In genomic region chr16:9847146-9847545, GRCh38 we compare ENCODE assay signal across 16 cellular contexts.
A peak's percentile ranks its signal among the peaks of the same experiment; 100 is the strongest.
DNase-seq lines count a peak whose midpoint lies in the region; ATAC-seq and TF ChIP-seq lines count a peak whose summit lies in the region.
"Had no signal": no experiment of that assay in that cellular context is flagged by ENCODE, and none has a peak within 500 bp of the region (broad histone marks: within the 10 kb centered on the region; RNA-seq: fewer than 3 reads in every experiment).

No MANE protein-coding gene starts in this region.

- peak overlapping the region; percentile 66 for H3K27ac ChIP-seq in ACC112 (ENCODE audit: low read depth, low read length)
- H3K27ac ChIP-seq in GM23248: peak overlapping the region; percentile 61; the same call in 1 of the 2 replicates
- peak overlapping the region; percentile 64 for H3K27ac ChIP-seq in fibroblast of lung (ENCODE audit: insufficient read depth, low read length)
- H3K27ac ChIP-seq: C4-2B, Peyer's patch had no signal

- H4K20me1 ChIP-seq in GM23248 (ENCODE audit: insufficient read depth): no peaks in the 10 kb centered on the region
- no peaks in the 10 kb centered on the region for H4K20me1 ChIP-seq in fibroblast of lung (ENCODE audit: control insufficient read depth, extremely low read depth, insufficient read depth, low read length)

- no peak overlapping the region for H3K4me2 ChIP-seq in GM23248 (ENCODE audit: unreplicated experiment)
- no peak overlapping the region for H3K4me2 ChIP-seq in fibroblast of lung (ENCODE audit: extremely low read depth, insufficient read depth, low read length)

- H3K9ac ChIP-seq in GM23248: no peak overlapping the region
- no peak overlapping the region for H3K9ac ChIP-seq in fibroblast of lung (ENCODE audit: insufficient read depth, low read length)

- no peak for TF ChIP-seq CTCF in fibroblast of lung (conservative IDR thresholded peaks at IDR 0.05 in 1 of 2, IDR thresholded peaks at IDR 0.05 in 1 of 2; ENCODE audit: low read depth in 1 of 2, low read length in 2 of 2)

- WGBS in GM23248 (ENCODE audit: low coverage in 1 of 2, low lambda C conversion rate in 2 of 2, missing lambda C conversion rate in 2 of 2), 2 experiments: 55 to 73% methylated on average over 2 of the region's 2 CpGs

- H3K4me3 ChIP-seq in ACC112 (ENCODE audit: low read depth, low read length): no peak overlapping the region
- no peak overlapping the region for H3K4me3 ChIP-seq in GM23248
- no peak overlapping the region for H3K4me3 ChIP-seq in fibroblast of lung (replicated peaks in 1 of 4; ENCODE audit: control extremely low read depth in 1 of 4, insufficient read depth in 1 of 4, low read depth in 3 of 4, low read length in 4 of 4)
- H3K4me3 ChIP-seq: Peyer's patch had no signal

- H3K4me1 ChIP-seq in ACC112 (ENCODE audit: control insufficient read depth, insufficient read depth, low read length, unreplicated experiment) (peaks cover 19% of the 10 kb centered on the region), GM23248 (ENCODE audit: insufficient read depth) (peaks cover 33% of the 10 kb centered on the region), fibroblast of lung (ENCODE audit: control insufficient read depth, extremely low read depth, insufficient read depth, low read length) (peaks cover 22% of the 10 kb centered on the region)
- H3K4me1 ChIP-seq: Caco-2, Peyer's patch had no signal

- no peaks in the 10 kb centered on the region for H3K9me2 ChIP-seq in GM23248 (ENCODE audit: insufficient read depth)

- H3K36me3 ChIP-seq in ACC112 (ENCODE audit: insufficient read depth, low read length): no peaks in the 10 kb centered on the region
- H3K36me3 ChIP-seq in GM23248 (ENCODE audit: low read depth): no peaks in the 10 kb centered on the region
- no peaks in the 10 kb centered on the region for H3K36me3 ChIP-seq in fibroblast of lung (ENCODE audit: control insufficient read depth, insufficient read depth, low read length)
- H3K36me3 ChIP-seq: Peyer's patch had no signal

- no peak for ATAC-seq in GM19035 (IDR thresholded peaks at IDR 0.05; ENCODE audit: unreplicated experiment)
- ATAC-seq in GM21360 (IDR thresholded peaks at IDR 0.05; ENCODE audit: unreplicated experiment): no peak

- in situ Hi-C loops in GM23248 (cut with MboI): no loop called here

- H2AFZ ChIP-seq in ACC112 (ENCODE audit: low read length, unreplicated experiment) (no peak overlapping the region), GM23248 (no peak overlapping the region), fibroblast of lung (ENCODE audit: low read length) (no peak overlapping the region)

- H3K9me3 ChIP-seq in GM23248 (ENCODE audit: low read depth) (no peaks in the 10 kb centered on the region), fibroblast of lung (ENCODE audit: control insufficient read depth, insufficient read depth, low read depth, low read length) (no peaks in the 10 kb centered on the region)
- H3K9me3 ChIP-seq: Caco-2, Peyer's patch had no signal

- peak; percentile 33 for DNase-seq in GM23248
- peak; percentile 15 for DNase-seq in RKO (ENCODE audit: low spot score)
- DNase-seq in fibroblast of lung (ENCODE audit: low read depth in 2 of 2): peak in 1 of 2 donors; percentile 31
- DNase-seq in activated gamma-delta T cell (lab: John Stamatoyannopoulos, UW): no peak
- DNase-seq in medulla oblongata (ENCODE audit: extremely low spot score): no peak
- DNase-seq: Caco-2, DMS53, H9, NCI-H1048, NCI-H146, Peyer's patch, SIG-M5 had no signal

- H3F3A ChIP-seq in GM23248 (ENCODE audit: insufficient read depth): peaks cover 31% of the 10 kb centered on the region

- H3K27me3 ChIP-seq in ACC112 (ENCODE audit: insufficient read depth, low read length) (no peaks in the 10 kb centered on the region), GM23248 (replicated peaks; ENCODE audit: insufficient read depth) (no peaks in the 10 kb centered on the region), fibroblast of lung (ENCODE audit: control insufficient read depth, insufficient read depth, low read length) (no peaks in the 10 kb centered on the region)
- H3K27me3 ChIP-seq: Peyer's patch had no signal

- H3K79me2 ChIP-seq in ACC112 (ENCODE audit: control insufficient read depth, insufficient read depth, low read length, unreplicated experiment) (no peaks in the 10 kb centered on the region), GM23248 (ENCODE audit: insufficient read depth) (no peaks in the 10 kb centered on the region), fibroblast of lung (ENCODE audit: control insufficient read depth, insufficient read depth, low read length) (no peaks in the 10 kb centered on the region)

Comparison
In these comparisons a context has a peak if more than half of its experiments do, and no peak if none do; other contexts are left out.
1. DNase-seq: peak in GM23248 (single experiment) and RKO (single experiment); none in activated gamma-delta T cell (single experiment) and medulla oblongata (single experiment).
2. Peak in every context shown above with its lines, with median percentiles within 50 percentile points of each other: H3K27ac ChIP-seq.